10 cellular contexts compared by ENCODE assay signal in genomic region chr10:580796-581195, GRCh38.
DNase-seq lines count a peak whose midpoint lies in the region; ATAC-seq and TF ChIP-seq lines count a peak whose summit lies in the region.
"Had no signal": no experiment of that assay in that cellular context is flagged by ENCODE, and none has a peak within 500 bp of the region (broad histone marks: within the 10 kb centered on the region; RNA-seq: fewer than 3 reads in every experiment).

No MANE protein-coding gene starts in this region.

- POLR2A ChIA-PET in IMR-90 (lab: Charles Lee; ENCODE audit: unreplicated experiment): no interaction called here

- H3K14ac ChIP-seq in IMR-90 (replicated peaks; ENCODE audit: low read depth, low read length): peak overlapping the region; percentile 61; the same call in 1 of the 2 replicates

- H2BK15ac ChIP-seq in IMR-90 (ENCODE audit: low read depth, low read length) (no peak overlapping the region), mesendoderm (replicated peaks; ENCODE audit: low read depth) (no peak overlapping the region)

- peak overlapping the region; percentile 70 for H3K4me2 ChIP-seq in IMR-90 (ENCODE audit: low read depth, low read length)
- H3K4me2 ChIP-seq in mesendoderm (ENCODE audit: low read length): no peak overlapping the region

- DNase-seq in IMR-90: peak; percentile 97
- DNase-seq in chondrocyte (ENCODE audit: low spot score): no peak
- peak; percentile 67 for DNase-seq in left kidney (ENCODE audit: low read depth, low spot score)
- DNase-seq in upper lobe of left lung: no peak
- no peak for DNase-seq in NCI-H82 (lab: John Stamatoyannopoulos, UW)
- no peak for DNase-seq in mesendoderm
- no peak for DNase-seq in NOMO-1 treated with DMSO at 0.1 percent for 48 hours (lab: John Stamatoyannopoulos, UW; ENCODE audit: unreplicated experiment)
- DNase-seq: NCI-H2029 treated with DMSO at 0.1 percent for 48 hours had no signal

- peak overlapping the region; percentile 77 for H3K27ac Mint-ChIP-seq in chondrocyte (ENCODE audit: unreplicated experiment)

- ATAC-seq in IMR-90 (ENCODE audit: low read depth) (peak; percentile 91), upper lobe of left lung (ENCODE audit: low FRiP score in 2 of 2) (peak; percentile 80 to 91)

- H3K4me1 ChIP-seq in IMR-90 (ENCODE audit: control insufficient read depth, insufficient read depth, low read length) (peaks cover 13% of the 10 kb centered on the region), upper lobe of left lung (peaks cover 0 to 8% (median 4%) of the 10 kb centered on the region in 4 donors), mesendoderm (ENCODE audit: control insufficient read depth, low read depth, low read length) (no peaks in the 10 kb centered on the region)

- 0 out of 2 replicates have a peak overlapping the region, but pooled peaks have one; percentile 36 for H3K18ac ChIP-seq in IMR-90 (ENCODE audit: low read depth, low read length)
- H3K18ac ChIP-seq in mesendoderm (ENCODE audit: low read length): no peak overlapping the region

- no peak overlapping the region for H2BK20ac ChIP-seq in IMR-90 (ENCODE audit: low read depth, low read length)

- in situ Hi-C loops in IMR-90 (cut with MboI; ENCODE audit: low sequenced_read_pairs): loop anchor here (10.0 kb wide), 1 partner anchor 224 kb away; no protein-coding TSS in a partner anchor

- no peak overlapping the region for H4K5ac ChIP-seq in IMR-90 (ENCODE audit: low read depth, low read length)
- no peak overlapping the region for H4K5ac ChIP-seq in mesendoderm (ENCODE audit: low read length)

- H2BK120ac ChIP-seq in IMR-90 (ENCODE audit: low read depth, low read length) (peak overlapping the region; percentile 9; the same call in 1 of the 2 replicates), mesendoderm (ENCODE audit: low read depth, low read length) (no peak overlapping the region)

- H4K8ac ChIP-seq in IMR-90 (ENCODE audit: low read depth in 2 of 2, low read length in 2 of 2) (peak overlapping the region in 1 of 2 experiments; percentile 47; a peak in 1 of 4 replicates), mesendoderm (ENCODE audit: low read depth, low read length) (no peak overlapping the region)

- H3K23ac ChIP-seq in IMR-90 (ENCODE audit: low read depth, low read length) (peak overlapping the region; percentile 79; the same call in 1 of the 2 replicates), mesendoderm (ENCODE audit: low read length) (no peak overlapping the region)

- peaks cover 25% of the 10 kb centered on the region for H3K4me1 Mint-ChIP-seq in chondrocyte (ENCODE audit: low read depth)

- no peaks in the 10 kb centered on the region for H3K9me3 ChIP-seq in IMR-90 (ENCODE audit: control insufficient read depth, insufficient read depth, low read length)
- H3K9me3 ChIP-seq in upper lobe of left lung: no peaks in the 10 kb centered on the region

- H3K4me3 ChIP-seq in IMR-90 (ENCODE audit: insufficient read depth, low read depth, low read length): no peak overlapping the region
- H3K4me3 ChIP-seq in upper lobe of left lung: no peak overlapping the region
- H3K4me3 ChIP-seq in mesendoderm (ENCODE audit: low read length): no peak overlapping the region
- H3K4me3 ChIP-seq: cardiac muscle cell had no signal

- no TSS peak for BruUV-seq in IMR-90 (replicated peaks; lab: Mats Ljungman, UMichigan)

- H2AK5ac ChIP-seq in IMR-90 (ENCODE audit: low read depth, low read length) (peak overlapping the region; percentile 16; the same call in 1 of the 2 replicates), mesendoderm (ENCODE audit: low read length) (no peak overlapping the region)

- H3K27ac ChIP-seq in IMR-90 (ENCODE audit: insufficient read depth, low read length) (peak overlapping the region; percentile 59; the same call in 1 of the 2 replicates), upper lobe of left lung (no peak overlapping the region), mesendoderm (ENCODE audit: low read depth, low read length) (no peak overlapping the region)
- H3K27ac ChIP-seq: cardiac muscle cell had no signal

- peak; percentile 28; the same call in 1 of the 2 replicates for TF ChIP-seq RAD21 in IMR-90 (IDR thresholded peaks at IDR 0.05; ENCODE audit: low read length)

- CTCF ChIA-PET in IMR-90 (lab: Yijun Ruan, JAX): interaction anchor here (0.6 to 0.7 kb wide), 3 partner anchors 9 to 301 kb away, joined by 3 to 4 read pairs (median 3); no protein-coding TSS in a partner anchor

- H3K4ac ChIP-seq in IMR-90 (ENCODE audit: low read depth, low read length) (peak overlapping the region; percentile 71), mesendoderm (ENCODE audit: low read depth, low read length) (no peak overlapping the region)

- no peaks in the 10 kb centered on the region for H3K9me3 Mint-ChIP-seq in chondrocyte (ENCODE audit: low read depth)
- H3K9me3 Mint-ChIP-seq: nephron had no signal

- H2BK5ac ChIP-seq in IMR-90 (ENCODE audit: low read depth, low read length, poor library complexity, severe bottlenecking): peak overlapping the region; percentile 85
- H2BK5ac ChIP-seq in mesendoderm (ENCODE audit: low read length): no peak overlapping the region

- TF ChIP-seq CTCF in IMR-90 (conservative IDR thresholded peaks at IDR 0.05; ENCODE audit: low read depth, low read length) (no peak), chondrocyte (IDR thresholded peaks at IDR 0.05) (no peak), upper lobe of left lung (IDR thresholded peaks at IDR 0.05) (no peak)

- peaks cover 85% of the 10 kb centered on the region for H4K20me1 ChIP-seq in IMR-90 (ENCODE audit: insufficient read depth, low read length)

- H3K9me1 ChIP-seq in IMR-90 (ENCODE audit: insufficient read depth, low read length): peaks cover 37% of the 10 kb centered on the region

- H3K36me3 Mint-ChIP-seq in chondrocyte (ENCODE audit: low read depth): no peaks in the 10 kb centered on the region

- no peak overlapping the region for H2AFZ ChIP-seq in IMR-90 (replicated peaks; ENCODE audit: low read length, poor library complexity)

- H3K27me3 Mint-ChIP-seq in chondrocyte (ENCODE audit: low read depth): no peaks in the 10 kb centered on the region

- intact Hi-C loops in IMR-90 (cut with micrococcal nuclease): loop anchor here (2.0 kb wide), 1 partner anchor 70 kb away; no protein-coding TSS in a partner anchor

- H3K79me2 ChIP-seq in mesendoderm (ENCODE audit: control insufficient read depth, insufficient read depth, low read length): no peaks in the 10 kb centered on the region

- no peak for TF ChIP-seq EP300 in upper lobe of left lung (IDR thresholded peaks at IDR 0.05)

- H3K9ac ChIP-seq in IMR-90 (ENCODE audit: low read depth, low read length) (no peak overlapping the region), mesendoderm (ENCODE audit: low read length) (no peak overlapping the region)

- WGBS in IMR-90 (ENCODE audit: extremely low coverage in 2 of 2, insufficient read length in 1 of 2), 2 experiments: 7% methylated on average over 3 of the region's 7 CpGs; no CpG with 5 or more reads in 1 of the 2 experiments
- 57 to 62% methylated on average over 7 of the region's 7 CpGs for WGBS in upper lobe of left lung, 2 donors
- no CpG with 5 or more reads among the region's 7 CpGs for WGBS in mesendoderm (ENCODE audit: extremely low coverage, insufficient coverage, low lambda C conversion rate)

- no peak overlapping the region for H3K56ac ChIP-seq in IMR-90 (ENCODE audit: extremely low read depth, insufficient read depth, low read length)
- no peak overlapping the region for H3K56ac ChIP-seq in mesendoderm (ENCODE audit: low read length)

- peaks cover 27 to 88% of the 10 kb centered on the region in 2 experiments for H3K79me1 ChIP-seq in IMR-90 (ENCODE audit: low read depth in 1 of 2, low read length in 2 of 2)
- H3K79me1 ChIP-seq in mesendoderm (ENCODE audit: low read length): peaks cover 14% of the 10 kb centered on the region

- H3K27me3 ChIP-seq in IMR-90 (ENCODE audit: control insufficient read depth, insufficient read depth, low read length) (no peaks in the 10 kb centered on the region), upper lobe of left lung (no peaks in the 10 kb centered on the region), mesendoderm (ENCODE audit: insufficient read depth, low read length, poor library complexity) (no peaks in the 10 kb centered on the region)
- H3K27me3 ChIP-seq: cardiac muscle cell had no signal

- no peak overlapping the region for H4K91ac ChIP-seq in IMR-90 (ENCODE audit: insufficient read depth, low read depth, low read length)

- H2AK9ac ChIP-seq in IMR-90 (replicated peaks; ENCODE audit: low read depth, low read length, poor library complexity): no peak overlapping the region

- dilution Hi-C loops in IMR-90 (cut with HindIII; ENCODE audit: low sequenced_read_pairs, unreplicated experiment): no loop called here

- TF ChIP-seq POLR2A in IMR-90 (IDR thresholded peaks at IDR 0.05; ENCODE audit: low read depth, low read length) (no peak), upper lobe of left lung (IDR thresholded peaks at IDR 0.05) (no peak)

- no peaks in the 10 kb centered on the region for H3K36me3 ChIP-seq in IMR-90 (ENCODE audit: control insufficient read depth, insufficient read depth, low read length)
- no peaks in the 10 kb centered on the region for H3K36me3 ChIP-seq in upper lobe of left lung
- no peaks in the 10 kb centered on the region for H3K36me3 ChIP-seq in mesendoderm (ENCODE audit: control insufficient read depth, insufficient read depth, low read length)
- H3K36me3 ChIP-seq: cardiac muscle cell had no signal

- H3K4me3 Mint-ChIP-seq in chondrocyte (ENCODE audit: unreplicated experiment): no peak overlapping the region
- H3K4me3 Mint-ChIP-seq: nephron had no signal

TF ChIP-seq in IMR-90, 13 proteins besides CTCF, POLR2A, EP300 and RAD21 (continues in another document):
- TF ChIP-seq MXI1 (IDR thresholded peaks at IDR 0.05; ENCODE audit: borderline replicate concordance, low read depth, low read length) (no peak), CEBPB (IDR thresholded peaks at IDR 0.05; ENCODE audit: low read depth, low read length) (peak; percentile 89)
- TF ChIP-seq, protein P1, sequence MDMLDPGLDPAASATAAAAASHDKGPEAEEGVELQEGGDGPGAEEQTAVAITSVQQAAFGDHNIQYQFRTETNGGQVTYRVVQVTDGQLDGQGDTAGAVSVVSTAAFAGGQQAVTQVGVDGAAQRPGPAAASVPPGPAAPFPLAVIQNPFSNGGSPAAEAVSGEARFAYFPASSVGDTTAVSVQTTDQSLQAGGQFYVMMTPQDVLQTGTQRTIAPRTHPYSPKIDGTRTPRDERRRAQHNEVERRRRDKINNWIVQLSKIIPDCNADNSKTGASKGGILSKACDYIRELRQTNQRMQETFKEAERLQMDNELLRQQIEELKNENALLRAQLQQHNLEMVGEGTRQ (IDR thresholded peaks at IDR 0.05; ENCODE audit: low read depth, low read length): no peak
- TF ChIP-seq, protein P2, sequence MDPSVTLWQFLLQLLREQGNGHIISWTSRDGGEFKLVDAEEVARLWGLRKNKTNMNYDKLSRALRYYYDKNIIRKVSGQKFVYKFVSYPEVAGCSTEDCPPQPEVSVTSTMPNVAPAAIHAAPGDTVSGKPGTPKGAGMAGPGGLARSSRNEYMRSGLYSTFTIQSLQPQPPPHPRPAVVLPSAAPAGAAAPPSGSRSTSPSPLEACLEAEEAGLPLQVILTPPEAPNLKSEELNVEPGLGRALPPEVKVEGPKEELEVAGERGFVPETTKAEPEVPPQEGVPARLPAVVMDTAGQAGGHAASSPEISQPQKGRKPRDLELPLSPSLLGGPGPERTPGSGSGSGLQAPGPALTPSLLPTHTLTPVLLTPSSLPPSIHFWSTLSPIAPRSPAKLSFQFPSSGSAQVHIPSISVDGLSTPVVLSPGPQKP (IDR thresholded peaks at IDR 0.05; ENCODE audit: borderline replicate concordance, low read depth, low read length): no peak

Comparison
In these comparisons a context has a peak if more than half of its experiments do, and no peak if none do; other contexts are left out.
1. DNase-seq: peak in IMR-90 (single experiment) and left kidney (single experiment); none in chondrocyte (single experiment), upper lobe of left lung (0 of 2), NCI-H82 (single experiment), mesendoderm (single experiment) and NOMO-1 treated with DMSO at 0.1 percent for 48 hours (single experiment).